30 cellular contexts compared by ENCODE assay signal in genomic region chr3:192482809-192483208, GRCh38.
DNase-seq lines count a peak whose midpoint lies in the region; ATAC-seq and TF ChIP-seq lines count a peak whose summit lies in the region.
"Had no signal": no experiment of that assay in that cellular context is flagged by ENCODE, and none has a peak within 500 bp of the region (broad histone marks: within the 10 kb centered on the region; RNA-seq: fewer than 3 reads in every experiment).

No MANE protein-coding gene starts in this region.

- no peak for ATAC-seq in right cardiac atrium
- ATAC-seq in CD4-positive, alpha-beta T cell (ENCODE audit: poor library complexity), result no peak
- ATAC-seq: activated T-cell treated with anti-CD3 and anti-CD28 coated beads, Interleukin-2, amount 50 U/mL, for 4 hours; GM12878; left colon; stimulated activated memory B cell treated with anti-CD40 and anti-IgM and Interleukin-4, amounts not matched to agents 10 μg/mL and 1 μg/mL and 100 μg/mL, for 72 hours; T-helper 17 cell had no signal

- no peaks in the 10 kb centered on the region for H3K9me2 ChIP-seq in SU-DHL-6 (replicated peaks; ENCODE audit: insufficient read depth, low read length)

- TF ChIP-seq CTCF in SU-DHL-6 (IDR thresholded peaks at IDR 0.05; ENCODE audit: insufficient read depth, low read length, poor library complexity, severe bottlenecking) (no peak), fibroblast of the aortic adventitia (IDR thresholded peaks at IDR 0.05; ENCODE audit: insufficient read depth, low read length) (no peak)
- TF ChIP-seq CTCF in CD4-positive, alpha-beta T cell (IDR thresholded peaks at IDR 0.05), result no peak

- 44% methylated on average over 2 of the region's 2 CpGs for WGBS in right cardiac atrium

- no peaks in the 10 kb centered on the region for H3K9me3 Mint-ChIP-seq in CD4-positive, alpha-beta T cell
- H3K9me3 Mint-ChIP-seq: activated T-cell treated with anti-CD3 and anti-CD28 coated beads, Interleukin-2, amount 50 U/mL, for 4 hours; naive B cell; stimulated activated memory B cell treated with anti-CD40 and anti-IgM and Interleukin-4, amounts not matched to agents 10 μg/mL and 1 μg/mL and 100 μg/mL, for 72 hours had no signal

- H3K4me3 ChIP-seq in right cardiac atrium (ENCODE audit: low read length) (peak overlapping the region; percentile 31), SU-DHL-6 (ENCODE audit: insufficient read depth, low read length, poor library complexity, severe bottlenecking) (no peak overlapping the region), fibroblast of the aortic adventitia (ENCODE audit: low read depth, low read length) (no peak overlapping the region), subcutaneous abdominal adipose tissue (ENCODE audit: low read depth in 1 of 5, low read length in 5 of 5) (peak overlapping the region in 3 of 5 donors; percentile 12 to 32 (median 26)), SJCRH30 (no peak overlapping the region)
- H3K4me3 ChIP-seq: BLaER1, cardiac muscle cell, GM12878, SJSA1, testis had no signal

- peak overlapping the region; percentile 5 for H3K4me2 ChIP-seq in SU-DHL-6 (ENCODE audit: low read depth, low read length, poor library complexity, severe bottlenecking)
- H3K4me2 ChIP-seq: BLaER1 had no signal

- POLR2A ChIA-PET in CD4-positive, alpha-beta T cell (lab: Charles Lee), result no interaction called here

- no peaks in the 10 kb centered on the region for H3K36me3 Mint-ChIP-seq in CD4-positive, alpha-beta T cell (ENCODE audit: low read depth)
- H3K36me3 Mint-ChIP-seq: naive B cell; stimulated activated memory B cell treated with anti-CD40 and anti-IgM and Interleukin-4, amounts not matched to agents 10 μg/mL and 1 μg/mL and 100 μg/mL, for 72 hours had no signal

- H3K27me3 ChIP-seq in right cardiac atrium (ENCODE audit: control insufficient read depth, insufficient read depth) (no peaks in the 10 kb centered on the region), SU-DHL-6 (ENCODE audit: low read length) (no peaks in the 10 kb centered on the region), subcutaneous abdominal adipose tissue (ENCODE audit: control insufficient read depth in 5 of 5, insufficient read depth in 4 of 5, low read length in 5 of 5) (no peaks in the 10 kb centered on the region), SJCRH30 (no peaks in the 10 kb centered on the region)
- no peaks in the 10 kb centered on the region for H3K27me3 ChIP-seq in CD4-positive, alpha-beta T cell (ENCODE audit: control insufficient read depth, insufficient read depth, low read length)
- H3K27me3 ChIP-seq: BLaER1, testis had no signal

- no peak overlapping the region for H3K27ac Mint-ChIP-seq in CD4-positive, alpha-beta T cell
- H3K27ac Mint-ChIP-seq: stimulated activated memory B cell treated with anti-CD40 and anti-IgM and Interleukin-4, amounts not matched to agents 10 μg/mL and 1 μg/mL and 100 μg/mL, for 72 hours; T-helper 17 cell had no signal

- H3K9me3 ChIP-seq in right cardiac atrium (ENCODE audit: control insufficient read depth, low read length) (no peaks in the 10 kb centered on the region), SU-DHL-6 (ENCODE audit: insufficient read depth, low read length) (no peaks in the 10 kb centered on the region), subcutaneous abdominal adipose tissue (ENCODE audit: control insufficient read depth in 5 of 5, low read length in 5 of 5) (no peaks in the 10 kb centered on the region), SJCRH30 (replicated peaks) (no peaks in the 10 kb centered on the region)
- no peaks in the 10 kb centered on the region for H3K9me3 ChIP-seq in CD4-positive, alpha-beta T cell (ENCODE audit: control insufficient read depth, low read length)
- H3K9me3 ChIP-seq: BLaER1, Caco-2, SJSA1, testis had no signal

- DNase-seq in right cardiac atrium, result no peak
- DNase-seq in cardiac septum (ENCODE audit: low spot score), result no peak
- peak; percentile 72 for DNase-seq in fibroblast of the aortic adventitia (ENCODE audit: low read depth)
- no peak for DNase-seq in NCI-H1436 treated with DMSO at 0.1 percent for 48 hours (lab: John Stamatoyannopoulos, UW)
- no peak for DNase-seq in SJCRH30
- no peak for DNase-seq in CD4-positive, alpha-beta T cell
- DNase-seq: activated CD4-positive, alpha-beta T cell treated with anti-CD3 and anti-CD28 coated beads for 4 hours; activated T-cell treated with anti-CD3 and anti-CD28 coated beads, Interleukin-2, amount 50 U/mL, for 4 hours; Caco-2; DND-41; H7; head of caudate nucleus; left colon; naive B cell; NCI-H1048; NCI-H2029; NCI-H345; NCI-H82; occipital lobe; retina; stimulated activated CD4-positive, alpha-beta T cell treated with anti-CD3 and anti-CD28 coated beads, Interleukin-4, amount 100 ng/mL, for 1 hour; T-helper 17 cell; testis had no signal

- CTCF ChIA-PET in CD4-positive, alpha-beta T cell (lab: Charles Lee), result no interaction called here

- intact Hi-C loops in right cardiac atrium (cut with DNase I), result no loop called here
- intact Hi-C loops in cardiac septum (cut with DNase I), result loop anchor here (2.0 kb wide), 1 partner anchor 32 kb away; no protein-coding TSS in a partner anchor
- intact Hi-C loops in CD4-positive, alpha-beta T cell (cut with DNase I, micrococcal nuclease), result no loop called here

- H3K27ac ChIP-seq in right cardiac atrium (ENCODE audit: low read length) (peak overlapping the region; percentile 52), SU-DHL-6 (ENCODE audit: low read depth, low read length) (no peak overlapping the region), subcutaneous abdominal adipose tissue (ENCODE audit: low read depth, low read length) (peak overlapping the region; percentile 8), SJCRH30 (no peak overlapping the region)
- H3K27ac ChIP-seq in CD4-positive, alpha-beta T cell (ENCODE audit: low read depth, low read length), result no peak overlapping the region
- H3K27ac ChIP-seq: BLaER1, cardiac muscle cell, SJSA1, testis had no signal

- H3K9ac ChIP-seq in SU-DHL-6 (ENCODE audit: low read length), result no peak overlapping the region
- peak overlapping the region in 1 of 5 donors; percentile 1 for H3K9ac ChIP-seq in subcutaneous abdominal adipose tissue (ENCODE audit: low read length in 5 of 5)
- H3K9ac ChIP-seq: BLaER1 had no signal

- no peaks in the 10 kb centered on the region for H3K4me1 Mint-ChIP-seq in CD4-positive, alpha-beta T cell (ENCODE audit: low read depth)
- H3K4me1 Mint-ChIP-seq: stimulated activated memory B cell treated with anti-CD40 and anti-IgM and Interleukin-4, amounts not matched to agents 10 μg/mL and 1 μg/mL and 100 μg/mL, for 72 hours had no signal

- H3K4me1 ChIP-seq in right cardiac atrium (ENCODE audit: control insufficient read depth, insufficient read depth, low read length), result peaks cover 4% of the 10 kb centered on the region
- peaks cover 0 to 8% (median 0%) of the 10 kb centered on the region in 5 donors for H3K4me1 ChIP-seq in subcutaneous abdominal adipose tissue (ENCODE audit: control insufficient read depth in 5 of 5, insufficient read depth in 5 of 5, low read length in 5 of 5)
- H3K4me1 ChIP-seq in SJCRH30, result no peaks in the 10 kb centered on the region
- H3K4me1 ChIP-seq: BLaER1, Caco-2, SJSA1, testis had no signal

- no peak overlapping the region for H2AFZ ChIP-seq in SU-DHL-6 (ENCODE audit: low read depth, low read length, severe bottlenecking)

- no peaks in the 10 kb centered on the region for H3K36me3 ChIP-seq in SU-DHL-6 (ENCODE audit: low read length)
- no peaks in the 10 kb centered on the region for H3K36me3 ChIP-seq in subcutaneous abdominal adipose tissue (ENCODE audit: control insufficient read depth in 5 of 5, insufficient read depth in 5 of 5, low read length in 5 of 5)
- no peaks in the 10 kb centered on the region for H3K36me3 ChIP-seq in SJCRH30
- H3K36me3 ChIP-seq: BLaER1, cardiac muscle cell, SJSA1 had no signal

- no peaks in the 10 kb centered on the region for H4K20me1 ChIP-seq in SU-DHL-6 (ENCODE audit: low read depth, low read length)
- H4K20me1 ChIP-seq: BLaER1 had no signal

- H3F3A ChIP-seq in SU-DHL-6 (ENCODE audit: insufficient read depth), result no peaks in the 10 kb centered on the region

- no peak overlapping the region for H3K4me3 Mint-ChIP-seq in CD4-positive, alpha-beta T cell
- H3K4me3 Mint-ChIP-seq: activated T-cell treated with anti-CD3 and anti-CD28 coated beads, Interleukin-2, amount 50 U/mL, for 4 hours; naive B cell; stimulated activated memory B cell treated with anti-CD40 and anti-IgM and Interleukin-4, amounts not matched to agents 10 μg/mL and 1 μg/mL and 100 μg/mL, for 72 hours had no signal

- no peaks in the 10 kb centered on the region for H3K79me2 ChIP-seq in SU-DHL-6 (ENCODE audit: insufficient read depth, low read length)

- peaks cover 8% of the 10 kb centered on the region for H3K27me3 Mint-ChIP-seq in CD4-positive, alpha-beta T cell

Comparison
In these comparisons a context has a peak if more than half of its experiments do, and no peak if none do; other contexts are left out.
1. H3K27ac ChIP-seq: peak in right cardiac atrium (single experiment) and subcutaneous abdominal adipose tissue (single experiment); none in SU-DHL-6 (single experiment), SJCRH30 (single experiment) and CD4-positive, alpha-beta T cell (single experiment).
2. H3K4me3 ChIP-seq: peak in right cardiac atrium (single experiment) and subcutaneous abdominal adipose tissue (3 of 5); none in SU-DHL-6 (single experiment), fibroblast of the aortic adventitia (single experiment) and SJCRH30 (single experiment).